ENCODE assay signal across 21 cellular contexts in the genomic region with DNA sequence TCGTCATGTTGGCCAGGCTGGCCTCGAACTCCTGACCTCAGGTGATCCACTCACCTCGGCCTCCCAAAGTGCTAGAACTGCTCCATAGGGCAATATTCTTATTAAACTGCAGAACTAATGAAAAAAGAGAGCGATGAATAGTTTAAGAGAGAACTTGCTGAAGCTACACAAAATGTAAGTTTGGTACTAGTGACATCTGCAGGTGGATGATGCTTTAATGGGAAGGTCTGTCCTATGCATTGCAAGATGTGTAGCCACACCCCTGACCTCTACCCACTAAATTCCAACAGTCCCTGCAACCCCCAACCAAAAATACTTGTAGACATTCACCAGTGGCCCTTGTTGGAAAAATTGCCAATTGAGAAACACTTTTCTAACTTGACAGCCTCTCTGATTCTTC.
"Had no signal": no experiment of that assay in that cellular context is flagged by ENCODE, and none has a peak within 500 bp of the region (broad histone marks: within the 10 kb centered on the region; RNA-seq: fewer than 3 reads in every experiment).

No MANE protein-coding gene starts in this region.

- H3K4me1 ChIP-seq: breast epithelium, esophagus squamous epithelium, heart right ventricle, prostate gland, vagina had no signal

- H3K27ac Mint-ChIP-seq: activated naive CD8-positive, alpha-beta T cell treated with anti-CD3 and anti-CD28 coated beads, Interleukin-2, amount 10 ng/mL, durations not matched to agents 7 days and 5 days; activated T-cell treated with anti-CD3 and anti-CD28 coated beads, Interleukin-2, amount 50 U/mL, for 24 hours; memory B cell; natural killer cell treated with Interleukin-12 subunit alpha and Interleukin-12 subunit beta and Interleukin-15 and Interleukin-18, amount 100 ng/mL, for 72 hours; type B pancreatic cell had no signal

- DNase-seq: activated CD4-positive, alpha-beta T cell treated with anti-CD3 and anti-CD28 coated beads for 1 hour; activated naive CD4-positive, alpha-beta T cell treated with Interleukin-2 at 50 U/mL for 16 hours; activated naive CD8-positive, alpha-beta T cell treated with anti-CD3 and anti-CD28 coated beads, Interleukin-2, amount 10 ng/mL, durations not matched to agents 7 days and 5 days; activated T-cell treated with anti-CD3 and anti-CD28 coated beads, Interleukin-2, amount 50 U/mL, for 24 hours; amniotic stem cell; esophagus squamous epithelium; heart right ventricle; islet precursor cell; left colon; ovary; stimulated activated CD4-positive, alpha-beta T cell treated with anti-CD3 and anti-CD28 coated beads, Interleukin-4, amount 100 ng/mL, for 24 hours; stimulated activated naive CD4-positive, alpha-beta T cell treated with Interleukin-2 at 50 U/mL for 16 hours; WERI-Rb-1 had no signal

- H3K36me3 Mint-ChIP-seq: activated naive CD8-positive, alpha-beta T cell treated with anti-CD3 and anti-CD28 coated beads, Interleukin-2, amount 10 ng/mL, durations not matched to agents 7 days and 5 days; memory B cell; natural killer cell treated with Interleukin-12 subunit alpha and Interleukin-12 subunit beta and Interleukin-15 and Interleukin-18, amount 100 ng/mL, for 72 hours; type B pancreatic cell had no signal

- H3K27ac ChIP-seq: breast epithelium, coronary artery, esophagus squamous epithelium, heart right ventricle, ovary, prostate gland, thoracic aorta, vagina, WERI-Rb-1 had no signal

- H3K4me3 Mint-ChIP-seq: activated naive CD8-positive, alpha-beta T cell treated with anti-CD3 and anti-CD28 coated beads, Interleukin-2, amount 10 ng/mL, durations not matched to agents 7 days and 5 days; activated T-cell treated with anti-CD3 and anti-CD28 coated beads, Interleukin-2, amount 50 U/mL, for 24 hours; memory B cell; natural killer cell treated with Interleukin-12 subunit alpha and Interleukin-12 subunit beta and Interleukin-15 and Interleukin-18, amount 100 ng/mL, for 72 hours; type B pancreatic cell had no signal

- H3K4me1 Mint-ChIP-seq: activated naive CD8-positive, alpha-beta T cell treated with anti-CD3 and anti-CD28 coated beads, Interleukin-2, amount 10 ng/mL, durations not matched to agents 7 days and 5 days; memory B cell had no signal

- H3K9me3 Mint-ChIP-seq: activated naive CD8-positive, alpha-beta T cell treated with anti-CD3 and anti-CD28 coated beads, Interleukin-2, amount 10 ng/mL, durations not matched to agents 7 days and 5 days; type B pancreatic cell had no signal

- ATAC-seq: heart right ventricle; left colon; natural killer cell treated with Interleukin-12 subunit alpha and Interleukin-12 subunit beta and Interleukin-15 and Interleukin-18, amount 100 ng/mL, for 72 hours had no signal

- H3K36me3 ChIP-seq: breast epithelium, esophagus squamous epithelium, heart right ventricle, ovary, prostate gland, thoracic aorta, vagina, WERI-Rb-1 had no signal

- H3K9me3 ChIP-seq: breast epithelium, esophagus squamous epithelium, ovary, prostate gland, thoracic aorta, vagina had no signal

- H3K27me3 ChIP-seq: breast epithelium, esophagus squamous epithelium, heart right ventricle, ovary, vagina had no signal

- H3K27me3 Mint-ChIP-seq: activated T-cell treated with anti-CD3 and anti-CD28 coated beads, Interleukin-2, amount 50 U/mL, for 24 hours; memory B cell; natural killer cell treated with Interleukin-12 subunit alpha and Interleukin-12 subunit beta and Interleukin-15 and Interleukin-18, amount 100 ng/mL, for 72 hours had no signal

- H3K4me3 ChIP-seq: breast epithelium, coronary artery, esophagus squamous epithelium, heart right ventricle, ovary, prostate gland, thoracic aorta, vagina had no signal
